ENCODE assay signal across 7 cellular contexts in genomic region chr2:68093634-68094033, GRCh38.
"Had no signal": no experiment of that assay in that cellular context is flagged by ENCODE, and none has a peak within 500 bp of the region (broad histone marks: within the 10 kb centered on the region; RNA-seq: fewer than 3 reads in every experiment).

No MANE protein-coding gene starts in this region.

- H3K4me3 ChIP-seq: GM12878 had no signal

- DNase-seq: GDM1, GF-D8 had no signal

- ATAC-seq: GM12878 had no signal

- FAIRE-seq: G401.6, GM12878, GM12891, GM18507, GM19239 had no signal
